20 cellular contexts compared by ENCODE assay signal in genomic region chr22:50665738-50666137, GRCh38. TPM values are rescaled to one million over a fixed set of nuclear protein-coding genes. Genes with fewer than 3 reads are reported as not detected.
"Had no signal": no experiment of that assay in that cellular context is flagged by ENCODE, and none has a peak within 500 bp of the region (broad histone marks: within the 10 kb centered on the region; RNA-seq: fewer than 3 reads in every experiment).

No MANE protein-coding gene starts in this region.

- H3K9me3 Mint-ChIP-seq: activated CD4-positive, alpha-beta T cell treated with anti-CD3 and anti-CD28 coated beads, Interleukin-2, amount 10 ng/mL, durations not matched to agents 7 days and 5 days; activated CD8-positive, alpha-beta T cell treated with anti-CD3 and anti-CD28 coated beads for 36 hours; activated naive CD4-positive, alpha-beta T cell treated with anti-CD3 and anti-CD28 coated beads, Interleukin-2, amount 50 U/mL, for 24 hours; activated T-helper 1 cell treated with anti-CD3 and anti-CD28 coated beads, Interleukin-12 subunit alpha, Interleukin-12 subunit beta, Interleukin-2, Interleukin-4 antibody, amounts not matched to agents 30 ng/mL and 10 ng/mL and 1 ng/mL, durations not matched to agents 14 hours and 24 hours and 36 hours; naive thymus-derived CD8-positive, alpha-beta T cell had no signal

- H3K4me3 ChIP-seq: lower lobe of right lung, spleen, thoracic aorta, upper lobe of left lung had no signal

- DNase-seq: activated CD4-positive, alpha-beta T cell treated with anti-CD3 and anti-CD28 coated beads, Interleukin-2, amount 10 ng/mL, durations not matched to agents 7 days and 5 days; activated CD4-positive, CD25-positive, alpha-beta regulatory T cell treated with anti-CD3 and anti-CD28 coated beads, Interleukin-2, amount 50 U/mL, for 72 hours; activated CD8-positive, alpha-beta T cell treated with anti-CD3 and anti-CD28 coated beads for 36 hours; activated gamma-delta T cell; brain microvascular endothelial cell; central memory CD4-positive, alpha-beta T cell; effector memory CD4-positive, alpha-beta T cell; foreskin keratinocyte; lower lobe of right lung; naive thymus-derived CD8-positive, alpha-beta T cell; retina; spleen; stimulated activated CD4-positive, alpha-beta T cell treated with anti-CD3 and anti-CD28 coated beads, Interleukin-4, amount 100 ng/mL, for 1 hour; stimulated activated naive CD4-positive, alpha-beta T cell treated with Interleukin-2 at 50 U/mL for 16 hours; upper lobe of left lung had no signal

- H3K27ac Mint-ChIP-seq: activated CD4-positive, alpha-beta T cell treated with anti-CD3 and anti-CD28 coated beads, Interleukin-2, amount 10 ng/mL, durations not matched to agents 7 days and 5 days; activated CD8-positive, alpha-beta T cell treated with anti-CD3 and anti-CD28 coated beads for 36 hours; activated naive CD4-positive, alpha-beta T cell treated with anti-CD3 and anti-CD28 coated beads, Interleukin-2, amount 50 U/mL, for 24 hours; activated T-helper 1 cell treated with anti-CD3 and anti-CD28 coated beads, Interleukin-12 subunit alpha, Interleukin-12 subunit beta, Interleukin-2, Interleukin-4 antibody, amounts not matched to agents 30 ng/mL and 10 ng/mL and 1 ng/mL, durations not matched to agents 14 hours and 24 hours and 36 hours; naive thymus-derived CD8-positive, alpha-beta T cell; progenitor cell of endocrine pancreas had no signal

- H3K36me3 ChIP-seq: brain microvascular endothelial cell, lower lobe of right lung, spleen, thoracic aorta, upper lobe of left lung had no signal

- H3K9me3 ChIP-seq: lower lobe of right lung, spleen, thoracic aorta, upper lobe of left lung had no signal

- H3K27me3 ChIP-seq: brain microvascular endothelial cell, upper lobe of left lung had no signal

- H3K4me3 Mint-ChIP-seq: activated CD4-positive, alpha-beta T cell treated with anti-CD3 and anti-CD28 coated beads, Interleukin-2, amount 10 ng/mL, durations not matched to agents 7 days and 5 days; activated CD8-positive, alpha-beta T cell treated with anti-CD3 and anti-CD28 coated beads for 36 hours; activated naive CD4-positive, alpha-beta T cell treated with anti-CD3 and anti-CD28 coated beads, Interleukin-2, amount 50 U/mL, for 24 hours; activated T-helper 1 cell treated with anti-CD3 and anti-CD28 coated beads, Interleukin-12 subunit alpha, Interleukin-12 subunit beta, Interleukin-2, Interleukin-4 antibody, amounts not matched to agents 30 ng/mL and 10 ng/mL and 1 ng/mL, durations not matched to agents 14 hours and 24 hours and 36 hours; naive thymus-derived CD8-positive, alpha-beta T cell had no signal

- H3K4me1 Mint-ChIP-seq: activated CD4-positive, alpha-beta T cell treated with anti-CD3 and anti-CD28 coated beads, Interleukin-2, amount 10 ng/mL, durations not matched to agents 7 days and 5 days; activated naive CD4-positive, alpha-beta T cell treated with anti-CD3 and anti-CD28 coated beads, Interleukin-2, amount 50 U/mL, for 24 hours; naive thymus-derived CD8-positive, alpha-beta T cell had no signal

- H3K36me3 Mint-ChIP-seq: activated naive CD4-positive, alpha-beta T cell treated with anti-CD3 and anti-CD28 coated beads, Interleukin-2, amount 50 U/mL, for 24 hours; naive thymus-derived CD8-positive, alpha-beta T cell had no signal

- H3K4me1 ChIP-seq: foreskin keratinocyte had no signal

- H3K27ac ChIP-seq: brain microvascular endothelial cell, foreskin keratinocyte, lower lobe of right lung, spleen, thoracic aorta, upper lobe of left lung, VCaP had no signal

RNA-seq across cellular contexts. Expression of gene SHANK3, which starts 6.9 kb away (rescaled TPM):
- polyA plus RNA-seq: naive thymus-derived CD8-positive, alpha-beta T cell had no signal
